7 cellular contexts compared by ENCODE assay signal in genomic region chr5:66828551-66829421, GRCh38.
DNase-seq lines count a peak whose midpoint lies in the region; ATAC-seq, FAIRE-seq and TF ChIP-seq lines count a peak whose summit lies in the region.

No MANE protein-coding gene starts in this region.

- in situ Hi-C loops in K562 (cut with MboI), result loop anchor here (10.0 kb wide), 1 partner anchor 386 kb away; no protein-coding TSS in a partner anchor

- peak; percentile 74 for DNase-seq in SW480 (ENCODE audit: low spot score)
- no peak for DNase-seq in K562 (ENCODE audit: extremely low read depth in 1 of 4, low spot score in 3 of 4)
- peak; percentile 83 for DNase-seq in hepatocyte (ENCODE audit: low spot score)
- peak; percentile 52 for DNase-seq in prostate gland (ENCODE audit: low spot score)
- DNase-seq in NCI-H2196 treated with DMSO at 0.1 percent for 48 hours (lab: John Stamatoyannopoulos, UW; ENCODE audit: unreplicated experiment), result no peak

- no peaks in the 10 kb centered on the region for H3K4me1 ChIP-seq in K562 (replicated peaks in 1 of 2; ENCODE audit: control insufficient read depth in 2 of 2, insufficient read depth in 2 of 2, low read length in 2 of 2)
- H3K4me1 ChIP-seq in hepatocyte (ENCODE audit: insufficient read depth), result no peaks in the 10 kb centered on the region
- no peaks in the 10 kb centered on the region for H3K4me1 ChIP-seq in prostate gland (replicated peaks)

- CTCF ChIA-PET in K562 (lab: Yijun Ruan, JAX; ENCODE audit: low intra/inter-chr PET ratio), result no interaction called here

- H3K4me2 ChIP-seq in K562 (ENCODE audit: insufficient read depth, low read length) (no peak overlapping the region), hepatocyte (peak overlapping the region; percentile 85)

- peaks cover 0 to 17% of the 10 kb centered on the region in 2 experiments; a peak in 2 of 5 replicates for H3K27me3 ChIP-seq in K562 (ENCODE audit: control insufficient read depth in 2 of 2, insufficient read depth in 2 of 2, low read length in 2 of 2)
- peaks cover 10% of the 10 kb centered on the region for H3K27me3 ChIP-seq in hepatocyte
- no peaks in the 10 kb centered on the region for H3K27me3 ChIP-seq in prostate gland (replicated peaks; ENCODE audit: insufficient read depth)

- POLR2A ChIA-PET in K562 (lab: Yijun Ruan, JAX), result no interaction called here

- H3K27ac ChIP-seq in K562 (ENCODE audit: extremely low read depth, low read depth, low read length), result no peak overlapping the region
- peak overlapping the region; percentile 48 for H3K27ac ChIP-seq in hepatocyte
- peak overlapping the region; percentile 16 to 29 for H3K27ac ChIP-seq in prostate gland

- 0% methylated on average over 21 of the region's 21 CpGs for WGBS in K562 (ENCODE audit: insufficient coverage, low coverage, missing lambda C conversion rate)
- WGBS in hepatocyte (ENCODE audit: low lambda C conversion rate, missing lambda C conversion rate), result 4% methylated on average over 21 of the region's 21 CpGs
- 1% methylated on average over 21 of the region's 21 CpGs for WGBS in prostate gland

- TF ChIP-seq EP300 in K562 (IDR thresholded peaks at IDR 0.05; ENCODE audit: low read length), result no peak

- no peak overlapping the region for H2AFZ ChIP-seq in K562 (ENCODE audit: low read depth, low read length)
- peak overlapping the region; percentile 49 for H2AFZ ChIP-seq in hepatocyte

- FAIRE-seq in K562 (lab: Jason Lieb, UNC), result no peak

- ATAC-seq in GM18907 (IDR thresholded peaks at IDR 0.05; ENCODE audit: unreplicated experiment), result peak; percentile 67
- peak; percentile 59 for ATAC-seq in HG03565 (IDR thresholded peaks at IDR 0.05; ENCODE audit: unreplicated experiment)
- ATAC-seq in K562, result peak; percentile 57; the same call in 2 of the 3 replicates

- H4K20me1 ChIP-seq in K562 (replicated peaks; ENCODE audit: control insufficient read depth, insufficient read depth, low read length) (no peaks in the 10 kb centered on the region), hepatocyte (ENCODE audit: insufficient read depth, poor library complexity, severe bottlenecking) (no peaks in the 10 kb centered on the region)

- H3K9ac ChIP-seq in K562 (ENCODE audit: insufficient read depth in 1 of 2, low read depth in 2 of 2, low read length in 2 of 2), result no peak overlapping the region

- TF ChIP-seq POLR2A in K562 (conservative IDR thresholded peaks at IDR 0.05) (no peak), prostate gland (IDR thresholded peaks at IDR 0.05) (peak; percentile 48)

- intact Hi-C loops in K562 (cut with micrococcal nuclease) (no loop called here), prostate gland (cut with DNase I) (no loop called here)

- H3K9me3 ChIP-seq in K562 (replicated peaks; ENCODE audit: control insufficient read depth, insufficient read depth, low read depth, low read length) (no peaks in the 10 kb centered on the region), hepatocyte (ENCODE audit: low read depth) (no peaks in the 10 kb centered on the region), prostate gland (no peaks in the 10 kb centered on the region)

- TF ChIP-seq CTCF in K562 (IDR thresholded peaks at IDR 0.05 in 2 of 3, conservative IDR thresholded peaks at IDR 0.05 in 1 of 3; ENCODE audit: insufficient read depth in 2 of 3, low read depth in 1 of 3, low read length in 3 of 3) (no peak), hepatocyte (IDR thresholded peaks at IDR 0.05; ENCODE audit: poor library complexity) (no peak), prostate gland (IDR thresholded peaks at IDR 0.05) (no peak)

- H3K79me2 ChIP-seq in K562 (ENCODE audit: control insufficient read depth, insufficient read depth, low read length), result no peaks in the 10 kb centered on the region
- H3K79me2 ChIP-seq in hepatocyte, result no peaks in the 10 kb centered on the region

- no peaks in the 10 kb centered on the region for H3K36me3 ChIP-seq in K562 (ENCODE audit: control insufficient read depth, insufficient read depth, low read length)
- no peaks in the 10 kb centered on the region for H3K36me3 ChIP-seq in hepatocyte (replicated peaks; ENCODE audit: insufficient read depth, low read depth)
- no peaks in the 10 kb centered on the region for H3K36me3 ChIP-seq in prostate gland

- no peak overlapping the region for H3K4me3 ChIP-seq in K562
- peak overlapping the region; percentile 10 for H3K4me3 ChIP-seq in hepatocyte
- H3K4me3 ChIP-seq in prostate gland, result peak overlapping the region; percentile 21 to 22

- H3K9me2 ChIP-seq in hepatocyte (replicated peaks; ENCODE audit: insufficient read depth), result no peaks in the 10 kb centered on the region

- no peak for TF ChIP-seq RAD21 in K562 (CRISPR knock-in tag; conservative IDR thresholded peaks at IDR 0.05 in 1 of 2, IDR thresholded peaks at IDR 0.05 in 1 of 2)

- no TSS peak for BruUV-seq in K562 (replicated peaks; lab: Mats Ljungman, UMichigan)

- no peaks in the 10 kb centered on the region for H3K9me1 ChIP-seq in K562 (ENCODE audit: control insufficient read depth, insufficient read depth, low read length)

TF ChIP-seq in K562, 482 proteins besides CTCF, POLR2A, EP300 and RAD21:
- no peak for TF ChIP-seq NCOR1 (IDR thresholded peaks at IDR 0.05)
- TF ChIP-seq MEF2D (tag; conservative IDR thresholded peaks at IDR 0.05; ENCODE audit: low read depth), result no peak
- no peak for TF ChIP-seq ATF4 (CRISPR knock-in tag; IDR thresholded peaks at IDR 0.05)
- no peak for TF ChIP-seq GMEB1 (CRISPR knock-in tag; IDR thresholded peaks at IDR 0.05)
- TF ChIP-seq CAMTA2 (CRISPR knock-in tag; conservative IDR thresholded peaks at IDR 0.05), result no peak
- TF ChIP-seq EHMT2 (IDR thresholded peaks at IDR 0.05), result no peak
- TF ChIP-seq USF1 (CRISPR knock-in tag; IDR thresholded peaks at IDR 0.05), result no peak
- no peak for TF ChIP-seq SOX6 (IDR thresholded peaks at IDR 0.05)
- no peak for TF ChIP-seq ELF2 (CRISPR knock-in tag; IDR thresholded peaks at IDR 0.05)
- TF ChIP-seq NFE2 (IDR thresholded peaks at IDR 0.05; ENCODE audit: low read depth), result no peak
- no peak for TF ChIP-seq EGR1 (conservative IDR thresholded peaks at IDR 0.05)
- no peak for TF ChIP-seq TAL1 (IDR thresholded peaks at IDR 0.05)
- no peak for TF ChIP-seq CEBPZ (IDR thresholded peaks at IDR 0.05; ENCODE audit: borderline replicate concordance, low read depth, low read length)
- no peak for TF ChIP-seq ETS2 (tag; IDR thresholded peaks at IDR 0.05; ENCODE audit: borderline replicate concordance, poor library complexity, severe bottlenecking)
- TF ChIP-seq TAF7 (tag; IDR thresholded peaks at IDR 0.05), result no peak
- TF ChIP-seq MTA1 (IDR thresholded peaks at IDR 0.05; ENCODE audit: borderline replicate concordance), result no peak

Comparison
In these comparisons a context has a peak if more than half of its experiments do, and no peak if none do; other contexts are left out.
1. DNase-seq: peak in SW480 (single experiment), hepatocyte (single experiment) and prostate gland (single experiment); none in K562 (0 of 4) and NCI-H2196 treated with DMSO at 0.1 percent for 48 hours (single experiment).
2. Peak in every context shown above with its lines, with median percentiles within 50 percentile points of each other: ATAC-seq.